Comparison of ENCODE assay signal across 8 cellular contexts in genomic region chr2:25982273-25982967, GRCh38. TPM values are rescaled to one million over a fixed set of nuclear protein-coding genes. Genes with fewer than 3 reads are reported as not detected.
A peak's percentile ranks its signal among the peaks of the same experiment; 100 is the strongest.
DNase-seq lines count a peak whose midpoint lies in the region; ATAC-seq and TF ChIP-seq lines count a peak whose summit lies in the region.

TSS of gene KIF3C (minus strand) at chr2:25982497. CDS start at chr2:25981917, 580 bp downstream.

- peaks cover 0 to 6% (median 0%) of the 10 kb centered on the region in 4 donors for H3K4me1 ChIP-seq in right lobe of liver

- no peaks in the 10 kb centered on the region for H3K4me1 Mint-ChIP-seq in activated CD4-positive, alpha-beta memory T cell treated with anti-CD3 and anti-CD28 coated beads for 36 hours (ENCODE audit: low read depth)

- H3K36me3 Mint-ChIP-seq in activated CD4-positive, alpha-beta memory T cell treated with anti-CD3 and anti-CD28 coated beads for 36 hours, result no peaks in the 10 kb centered on the region

- intact Hi-C loops in activated CD4-positive, alpha-beta memory T cell treated with anti-CD3 and anti-CD28 coated beads for 36 hours (cut with micrococcal nuclease), result loop anchor here (10.0 kb wide), 1 partner anchor 108 kb away; the partner anchor contains the start of gene ASXL2
- intact Hi-C loops in right lobe of liver (cut with DNase I), result no loop called here

- no peak within 1 kb of the TSS for H3K27ac Mint-ChIP-seq in activated CD4-positive, alpha-beta memory T cell treated with anti-CD3 and anti-CD28 coated beads for 36 hours

- H3K27me3 ChIP-seq in right lobe of liver, result no peaks in the 10 kb centered on the region

- ATAC-seq in HG03280 (IDR thresholded peaks at IDR 0.05; ENCODE audit: unreplicated experiment), result peak; percentile 89
- peak; percentile 70 to 86 (median 79) for ATAC-seq in right lobe of liver

- no peak for TF ChIP-seq POLR2A in right lobe of liver (IDR thresholded peaks at IDR 0.05)

- H3K27me3 Mint-ChIP-seq in activated CD4-positive, alpha-beta memory T cell treated with anti-CD3 and anti-CD28 coated beads for 36 hours, result no peaks in the 10 kb centered on the region

- peak; percentile 43 for DNase-seq in NK-92 treated with Interleukin-12 subunit alpha and Interleukin-12 subunit beta, amount 100 ng/mL, for 24 hours (lab: John Stamatoyannopoulos, UW)
- no peak for DNase-seq in NK-92 (lab: John Stamatoyannopoulos, UW; ENCODE audit: unreplicated experiment)
- DNase-seq in NCI-H526 treated with DMSO at 0.1 percent for 48 hours (lab: John Stamatoyannopoulos, UW), result peak; percentile 63
- peak; percentile 79 for DNase-seq in activated CD4-positive, alpha-beta memory T cell treated with anti-CD3 and anti-CD28 coated beads for 36 hours
- DNase-seq in ecto neural progenitor cell (ENCODE audit: low spot score), result peak; percentile 90
- peak; percentile 60 to 71 (median 67) for DNase-seq in right lobe of liver
- peak; percentile 62 to 67 for DNase-seq in stimulated activated CD4-positive, alpha-beta T cell treated with anti-CD3 and anti-CD28 coated beads, Interleukin-4, amount 100 ng/mL, for 4 hours

- WGBS in right lobe of liver (ENCODE audit: insufficient coverage, low coverage, low lambda C conversion rate, missing lambda C conversion rate), result 15% methylated on average over 2 of the region's 58 CpGs

- H3K9me3 ChIP-seq in right lobe of liver, result no peaks in the 10 kb centered on the region

- POLR2A ChIA-PET in activated CD4-positive, alpha-beta memory T cell treated with anti-CD3 and anti-CD28 coated beads for 36 hours (lab: Charles Lee), result no interaction called here

- H3K27ac ChIP-seq in right lobe of liver, result peak within 1 kb of the TSS in 2 of 3 donors; percentile 31 to 63

- H3K36me3 ChIP-seq in right lobe of liver, result no peaks in the 10 kb centered on the region

- peak within 1 kb of the TSS; percentile 61 to 70 (median 68) for H3K4me3 ChIP-seq in right lobe of liver

- H3K9me3 Mint-ChIP-seq in activated CD4-positive, alpha-beta memory T cell treated with anti-CD3 and anti-CD28 coated beads for 36 hours, result no peaks in the 10 kb centered on the region

- TF ChIP-seq CTCF in right lobe of liver (IDR thresholded peaks at IDR 0.05), result no peak

- CTCF ChIA-PET in activated CD4-positive, alpha-beta memory T cell treated with anti-CD3 and anti-CD28 coated beads for 36 hours (lab: Charles Lee), result interaction anchor here (1.1 to 1.8 kb wide), 3 partner anchors 9 to 375 kb away, joined by 3 to 12 read pairs (median 4); partner anchors contain the start of gene ASXL2

- peak within 1 kb of the TSS; percentile 80 for H3K4me3 Mint-ChIP-seq in activated CD4-positive, alpha-beta memory T cell treated with anti-CD3 and anti-CD28 coated beads for 36 hours

RNA-seq across cellular contexts. Expression of gene KIF3C, which starts in this region (rescaled TPM):
- total RNA-seq in activated CD4-positive, alpha-beta memory T cell treated with anti-CD3 and anti-CD28 coated beads for 36 hours, result 1 to 10 TPM; 5.3 to 5.4 TPM
- total RNA-seq in right lobe of liver, result 1 to 10 TPM in 3 of 6 experiments, under 1 TPM in 3; 0.88 to 2.2 (median 1.0) TPM
